1 cellular context compared by ENCODE assay signal in the genomic region with DNA sequence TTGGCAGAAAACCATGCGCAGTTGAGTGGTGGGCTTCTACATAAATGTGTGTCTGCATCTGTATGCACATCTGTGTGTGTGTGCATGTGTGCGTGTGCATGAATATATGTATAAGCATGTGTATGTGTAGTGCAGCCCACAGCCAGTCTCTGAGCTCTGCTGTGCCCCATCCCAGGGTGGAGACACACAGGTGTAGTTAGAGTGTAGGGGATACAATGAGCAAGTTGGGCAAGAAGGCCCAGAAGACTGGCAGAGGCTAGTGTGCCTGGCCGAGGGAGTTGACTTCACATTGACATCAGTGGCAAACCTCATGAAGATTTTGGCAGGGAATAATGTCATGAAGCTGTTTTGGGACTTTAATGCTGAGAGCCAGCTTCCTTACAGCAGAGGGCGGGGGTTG.
TF ChIP-seq lines count a peak whose summit lies in the region.

No MANE protein-coding gene starts in this region.

TF ChIP-seq in WTC11, 78 proteins besides CTCF, POLR2A, EP300 and RAD21 (continued from another document):
- TF ChIP-seq SOX15 (CRISPR knock-in tag; IDR thresholded peaks at IDR 0.05): no peak
- TF ChIP-seq, protein P1, sequence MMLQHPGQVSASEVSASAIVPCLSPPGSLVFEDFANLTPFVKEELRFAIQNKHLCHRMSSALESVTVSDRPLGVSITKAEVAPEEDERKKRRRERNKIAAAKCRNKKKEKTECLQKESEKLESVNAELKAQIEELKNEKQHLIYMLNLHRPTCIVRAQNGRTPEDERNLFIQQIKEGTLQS (CRISPR knock-in tag; conservative IDR thresholded peaks at IDR 0.05): no peak
- TF ChIP-seq ESRRA (CRISPR knock-in tag; IDR thresholded peaks at IDR 0.05; ENCODE audit: borderline replicate concordance): no peak
- TF ChIP-seq, protein P2, sequence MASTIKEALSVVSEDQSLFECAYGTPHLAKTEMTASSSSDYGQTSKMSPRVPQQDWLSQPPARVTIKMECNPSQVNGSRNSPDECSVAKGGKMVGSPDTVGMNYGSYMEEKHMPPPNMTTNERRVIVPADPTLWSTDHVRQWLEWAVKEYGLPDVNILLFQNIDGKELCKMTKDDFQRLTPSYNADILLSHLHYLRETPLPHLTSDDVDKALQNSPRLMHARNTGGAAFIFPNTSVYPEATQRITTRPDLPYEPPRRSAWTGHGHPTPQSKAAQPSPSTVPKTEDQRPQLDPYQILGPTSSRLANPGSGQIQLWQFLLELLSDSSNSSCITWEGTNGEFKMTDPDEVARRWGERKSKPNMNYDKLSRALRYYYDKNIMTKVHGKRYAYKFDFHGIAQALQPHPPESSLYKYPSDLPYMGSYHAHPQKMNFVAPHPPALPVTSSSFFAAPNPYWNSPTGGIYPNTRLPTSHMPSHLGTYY (CRISPR knock-in tag; IDR thresholded peaks at IDR 0.05): no peak
- TF ChIP-seq TCF7 (CRISPR knock-in tag; IDR thresholded peaks at IDR 0.05; ENCODE audit: low read depth): no peak
- TF ChIP-seq PRRX2 (CRISPR knock-in tag; IDR thresholded peaks at IDR 0.05): no peak
TF ChIP-seq in WTC11: peak in this region for 0.
